Comparison of ENCODE assay signal across 1 cellular context in the genomic region with DNA sequence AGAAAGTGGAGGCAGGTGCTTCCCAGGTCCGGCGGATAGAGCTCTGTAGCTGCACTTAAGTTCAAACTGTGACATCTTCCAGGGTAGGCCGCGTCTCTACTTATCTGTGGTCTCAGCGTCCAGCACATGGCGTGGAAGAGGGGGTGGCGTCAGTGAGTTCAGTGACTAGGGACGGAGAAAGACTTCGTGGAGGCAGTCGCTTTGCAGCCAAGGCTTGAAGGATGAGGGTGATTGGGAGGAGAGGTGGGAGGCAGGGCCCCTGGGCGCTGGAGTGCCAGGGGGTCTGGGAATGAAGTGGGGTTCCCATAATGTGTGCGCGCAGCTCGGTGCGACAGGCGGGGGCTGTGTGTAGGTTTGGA.
TF ChIP-seq lines count a peak whose summit lies in the region.

No MANE protein-coding gene starts in this region.

TF ChIP-seq in K562, 482 proteins besides CTCF, POLR2A, EP300 and RAD21 (continued from another document and continues in another):
- TF ChIP-seq, protein P1, sequence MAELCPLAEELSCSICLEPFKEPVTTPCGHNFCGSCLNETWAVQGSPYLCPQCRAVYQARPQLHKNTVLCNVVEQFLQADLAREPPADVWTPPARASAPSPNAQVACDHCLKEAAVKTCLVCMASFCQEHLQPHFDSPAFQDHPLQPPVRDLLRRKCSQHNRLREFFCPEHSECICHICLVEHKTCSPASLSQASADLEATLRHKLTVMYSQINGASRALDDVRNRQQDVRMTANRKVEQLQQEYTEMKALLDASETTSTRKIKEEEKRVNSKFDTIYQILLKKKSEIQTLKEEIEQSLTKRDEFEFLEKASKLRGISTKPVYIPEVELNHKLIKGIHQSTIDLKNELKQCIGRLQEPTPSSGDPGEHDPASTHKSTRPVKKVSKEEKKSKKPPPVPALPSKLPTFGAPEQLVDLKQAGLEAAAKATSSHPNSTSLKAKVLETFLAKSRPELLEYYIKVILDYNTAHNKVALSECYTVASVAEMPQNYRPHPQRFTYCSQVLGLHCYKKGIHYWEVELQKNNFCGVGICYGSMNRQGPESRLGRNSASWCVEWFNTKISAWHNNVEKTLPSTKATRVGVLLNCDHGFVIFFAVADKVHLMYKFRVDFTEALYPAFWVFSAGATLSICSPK (IDR thresholded peaks at IDR 0.05; ENCODE audit: borderline replicate concordance): peak; percentile 59; the same call in 1 of the 2 replicates
- TF ChIP-seq ZBTB9 (CRISPR knock-in tag; IDR thresholded peaks at IDR 0.05) (no peak), CBX5 (IDR thresholded peaks at IDR 0.05; ENCODE audit: borderline replicate concordance, low read depth) (no peak), HOXB6 (CRISPR knock-in tag; IDR thresholded peaks at IDR 0.05; ENCODE audit: borderline replicate concordance) (no peak), VEZF1 (CRISPR knock-in tag; IDR thresholded peaks at IDR 0.05) (no peak), WHSC1 (IDR thresholded peaks at IDR 0.05; ENCODE audit: low read length) (no peak), ZFX (CRISPR knock-in tag; IDR thresholded peaks at IDR 0.05) (peak; percentile 40), GTF2A2 (tag; IDR thresholded peaks at IDR 0.05) (no peak), NCOA6 (IDR thresholded peaks at IDR 0.05) (no peak), LCOR (CRISPR knock-in tag; IDR thresholded peaks at IDR 0.05) (0 out of 2 replicates have a peak, but pooled peaks have one; percentile 6), NCOA2 (IDR thresholded peaks at IDR 0.05; ENCODE audit: partially characterized antibody in 2 of 2) (no peak), SAP30 (IDR thresholded peaks at IDR 0.05; ENCODE audit: borderline replicate concordance, insufficient read depth, low read depth, low read length, poor library complexity, severe bottlenecking) (peak; percentile 46), ZNF274 (IDR thresholded peaks at IDR 0.05; ENCODE audit: borderline replicate concordance, low read depth, low read length) (no peak), SIN3A (IDR thresholded peaks at IDR 0.05; ENCODE audit: borderline replicate concordance in 2 of 2, control insufficient read depth in 1 of 2, low read depth in 2 of 2, low read length in 2 of 2) (0 out of 4 replicates have a peak, but pooled peaks of 1 of the 2 experiments have one; percentile 43), NFATC3 (IDR thresholded peaks at IDR 0.05) (no peak), HNRNPK (IDR thresholded peaks at IDR 0.05; ENCODE audit: low read depth, low read length, poor library complexity, severe bottlenecking) (no peak), ZNF395 (CRISPR knock-in tag; IDR thresholded peaks at IDR 0.05) (no peak), FOXJ2 (tag; IDR thresholded peaks at IDR 0.05) (0 out of 2 replicates have a peak, but pooled peaks have one; percentile 21), HSF4 (CRISPR knock-in tag; IDR thresholded peaks at IDR 0.05; ENCODE audit: borderline replicate concordance) (no peak), ZNF551 (CRISPR knock-in tag; IDR thresholded peaks at IDR 0.05) (no peak), NR2C1 (IDR thresholded peaks at IDR 0.05) (no peak), NR2C1 (tag; IDR thresholded peaks at IDR 0.05) (no peak), SLC30A9 (CRISPR knock-in tag; IDR thresholded peaks at IDR 0.05) (no peak), USF1 (CRISPR knock-in tag; IDR thresholded peaks at IDR 0.05) (0 out of 2 replicates have a peak, but pooled peaks have one; percentile 36), SP1 (CRISPR knock-in tag; IDR thresholded peaks at IDR 0.05) (no peak), KLF1 (tag; IDR thresholded peaks at IDR 0.05) (no peak), ADNP (tag; IDR thresholded peaks at IDR 0.05) (no peak), RBM39 (optimal IDR thresholded peaks at IDR 0.05; ENCODE audit: low read depth, low read length) (no peak), ZFP36 (IDR thresholded peaks at IDR 0.05; ENCODE audit: low read depth, low read length, partially characterized antibody) (no peak), THAP7 (CRISPR knock-in tag; IDR thresholded peaks at IDR 0.05) (no peak), MITF (IDR thresholded peaks at IDR 0.05) (peak; percentile 21; the same call in 1 of the 2 replicates), ARID1B (IDR thresholded peaks at IDR 0.05) (no peak), PML (IDR thresholded peaks at IDR 0.05; ENCODE audit: low read length) (no peak)
- TF ChIP-seq, protein P2, sequence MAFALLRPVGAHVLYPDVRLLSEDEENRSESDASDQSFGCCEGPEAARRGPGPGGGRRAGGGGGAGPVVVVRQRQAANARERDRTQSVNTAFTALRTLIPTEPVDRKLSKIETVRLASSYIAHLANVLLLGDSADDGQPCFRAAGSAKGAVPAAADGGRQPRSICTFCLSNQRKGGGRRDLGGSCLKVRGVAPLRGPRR (CRISPR knock-in tag; IDR thresholded peaks at IDR 0.05): no peak
- TF ChIP-seq, protein P3, sequence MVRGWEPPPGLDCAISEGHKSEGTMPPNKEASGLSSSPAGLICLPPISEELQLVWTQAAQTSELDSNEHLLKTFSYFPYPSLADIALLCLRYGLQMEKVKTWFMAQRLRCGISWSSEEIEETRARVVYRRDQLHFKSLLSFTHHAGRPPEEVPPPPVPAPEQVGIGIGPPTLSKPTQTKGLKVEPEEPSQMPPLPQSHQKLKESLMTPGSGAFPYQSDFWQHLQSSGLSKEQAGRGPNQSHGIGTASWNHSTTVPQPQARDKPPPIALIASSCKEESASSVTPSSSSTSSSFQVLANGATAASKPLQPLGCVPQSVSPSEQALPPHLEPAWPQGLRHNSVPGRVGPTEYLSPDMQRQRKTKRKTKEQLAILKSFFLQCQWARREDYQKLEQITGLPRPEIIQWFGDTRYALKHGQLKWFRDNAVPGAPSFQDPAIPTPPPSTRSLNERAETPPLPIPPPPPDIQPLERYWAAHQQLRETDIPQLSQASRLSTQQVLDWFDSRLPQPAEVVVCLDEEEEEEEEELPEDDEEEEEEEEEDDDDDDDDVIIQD (CRISPR knock-in tag; IDR thresholded peaks at IDR 0.05): no peak
- TF ChIP-seq, protein P4, sequence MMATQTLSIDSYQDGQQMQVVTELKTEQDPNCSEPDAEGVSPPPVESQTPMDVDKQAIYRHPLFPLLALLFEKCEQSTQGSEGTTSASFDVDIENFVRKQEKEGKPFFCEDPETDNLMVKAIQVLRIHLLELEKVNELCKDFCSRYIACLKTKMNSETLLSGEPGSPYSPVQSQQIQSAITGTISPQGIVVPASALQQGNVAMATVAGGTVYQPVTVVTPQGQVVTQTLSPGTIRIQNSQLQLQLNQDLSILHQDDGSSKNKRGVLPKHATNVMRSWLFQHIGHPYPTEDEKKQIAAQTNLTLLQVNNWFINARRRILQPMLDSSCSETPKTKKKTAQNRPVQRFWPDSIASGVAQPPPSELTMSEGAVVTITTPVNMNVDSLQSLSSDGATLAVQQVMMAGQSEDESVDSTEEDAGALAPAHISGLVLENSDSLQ (IDR thresholded peaks at IDR 0.05): peak; percentile 11; the same call in 1 of the 2 replicates
- TF ChIP-seq, protein P5, sequence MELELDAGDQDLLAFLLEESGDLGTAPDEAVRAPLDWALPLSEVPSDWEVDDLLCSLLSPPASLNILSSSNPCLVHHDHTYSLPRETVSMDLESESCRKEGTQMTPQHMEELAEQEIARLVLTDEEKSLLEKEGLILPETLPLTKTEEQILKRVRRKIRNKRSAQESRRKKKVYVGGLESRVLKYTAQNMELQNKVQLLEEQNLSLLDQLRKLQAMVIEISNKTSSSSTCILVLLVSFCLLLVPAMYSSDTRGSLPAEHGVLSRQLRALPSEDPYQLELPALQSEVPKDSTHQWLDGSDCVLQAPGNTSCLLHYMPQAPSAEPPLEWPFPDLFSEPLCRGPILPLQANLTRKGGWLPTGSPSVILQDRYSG (tag; conservative IDR thresholded peaks at IDR 0.05; ENCODE audit: low read depth): no peak
- TF ChIP-seq, protein P6, sequence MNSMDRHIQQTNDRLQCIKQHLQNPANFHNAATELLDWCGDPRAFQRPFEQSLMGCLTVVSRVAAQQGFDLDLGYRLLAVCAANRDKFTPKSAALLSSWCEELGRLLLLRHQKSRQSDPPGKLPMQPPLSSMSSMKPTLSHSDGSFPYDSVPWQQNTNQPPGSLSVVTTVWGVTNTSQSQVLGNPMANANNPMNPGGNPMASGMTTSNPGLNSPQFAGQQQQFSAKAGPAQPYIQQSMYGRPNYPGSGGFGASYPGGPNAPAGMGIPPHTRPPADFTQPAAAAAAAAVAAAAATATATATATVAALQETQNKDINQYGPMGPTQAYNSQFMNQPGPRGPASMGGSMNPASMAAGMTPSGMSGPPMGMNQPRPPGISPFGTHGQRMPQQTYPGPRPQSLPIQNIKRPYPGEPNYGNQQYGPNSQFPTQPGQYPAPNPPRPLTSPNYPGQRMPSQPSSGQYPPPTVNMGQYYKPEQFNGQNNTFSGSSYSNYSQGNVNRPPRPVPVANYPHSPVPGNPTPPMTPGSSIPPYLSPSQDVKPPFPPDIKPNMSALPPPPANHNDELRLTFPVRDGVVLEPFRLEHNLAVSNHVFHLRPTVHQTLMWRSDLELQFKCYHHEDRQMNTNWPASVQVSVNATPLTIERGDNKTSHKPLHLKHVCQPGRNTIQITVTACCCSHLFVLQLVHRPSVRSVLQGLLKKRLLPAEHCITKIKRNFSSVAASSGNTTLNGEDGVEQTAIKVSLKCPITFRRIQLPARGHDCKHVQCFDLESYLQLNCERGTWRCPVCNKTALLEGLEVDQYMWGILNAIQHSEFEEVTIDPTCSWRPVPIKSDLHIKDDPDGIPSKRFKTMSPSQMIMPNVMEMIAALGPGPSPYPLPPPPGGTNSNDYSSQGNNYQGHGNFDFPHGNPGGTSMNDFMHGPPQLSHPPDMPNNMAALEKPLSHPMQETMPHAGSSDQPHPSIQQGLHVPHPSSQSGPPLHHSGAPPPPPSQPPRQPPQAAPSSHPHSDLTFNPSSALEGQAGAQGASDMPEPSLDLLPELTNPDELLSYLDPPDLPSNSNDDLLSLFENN (IDR thresholded peaks at IDR 0.05; ENCODE audit: low read depth in 2 of 2, low read length in 2 of 2): no peak
- TF ChIP-seq, protein P7, sequence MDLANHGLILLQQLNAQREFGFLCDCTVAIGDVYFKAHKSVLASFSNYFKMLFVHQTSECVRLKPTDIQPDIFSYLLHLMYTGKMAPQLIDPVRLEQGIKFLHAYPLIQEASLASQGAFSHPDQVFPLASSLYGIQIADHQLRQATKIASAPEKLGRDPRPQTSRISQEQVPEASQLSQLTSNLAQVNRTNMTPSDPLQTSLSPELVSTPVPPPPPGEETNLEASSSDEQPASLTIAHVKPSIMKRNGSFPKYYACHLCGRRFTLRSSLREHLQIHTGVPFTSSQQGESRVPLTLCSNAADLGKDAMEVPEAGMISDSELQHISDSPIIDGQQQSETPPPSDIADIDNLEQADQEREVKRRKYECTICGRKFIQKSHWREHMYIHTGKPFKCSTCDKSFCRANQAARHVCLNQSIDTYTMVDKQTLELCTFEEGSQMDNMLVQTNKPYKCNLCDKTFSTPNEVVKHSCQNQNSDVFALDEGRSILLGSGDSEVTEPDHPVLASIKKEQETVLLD (IDR thresholded peaks at IDR 0.05): peak; percentile 35; the same call in 1 of the 2 replicates
